In the genomic region with DNA sequence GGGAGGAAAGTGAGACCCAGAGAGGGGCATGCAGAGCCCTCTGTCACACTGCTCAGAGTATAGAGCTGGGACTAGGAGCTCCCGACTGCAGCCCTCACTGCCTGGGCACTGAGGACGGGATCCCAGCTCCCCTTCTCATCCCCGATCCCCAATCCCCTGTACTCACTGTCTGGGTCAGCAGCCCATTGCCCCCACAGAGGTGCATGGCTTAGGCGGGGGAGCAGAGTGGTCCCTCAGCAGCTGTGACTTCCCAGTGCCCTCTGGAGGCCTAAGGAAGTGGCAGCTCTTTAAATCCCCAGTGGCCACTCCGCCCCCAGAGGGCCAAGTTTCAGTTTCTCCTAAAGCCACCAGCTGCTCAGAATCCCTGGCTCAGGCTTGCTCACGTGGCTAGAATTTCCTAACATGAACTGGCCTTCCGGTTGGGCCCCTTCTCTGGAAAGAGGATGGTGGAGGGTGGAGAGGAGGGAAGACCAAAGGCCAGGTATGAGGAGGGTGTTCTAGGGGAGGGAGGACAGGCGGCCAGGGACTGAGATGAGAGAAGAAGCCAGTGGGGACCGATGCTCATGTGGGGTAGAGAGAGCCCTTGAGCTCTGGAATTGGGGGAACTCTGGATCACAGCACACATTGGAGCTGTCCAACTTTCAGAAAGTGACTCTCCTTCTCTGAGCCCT, we compare ENCODE assay signal across 8 cellular contexts. TPM values are rescaled to one million over a fixed set of nuclear protein-coding genes. Genes with fewer than 3 reads are reported as not detected.
DNase-seq lines count a peak whose midpoint lies in the region; ATAC-seq, FAIRE-seq and TF ChIP-seq lines count a peak whose summit lies in the region.

A gene with protein sequence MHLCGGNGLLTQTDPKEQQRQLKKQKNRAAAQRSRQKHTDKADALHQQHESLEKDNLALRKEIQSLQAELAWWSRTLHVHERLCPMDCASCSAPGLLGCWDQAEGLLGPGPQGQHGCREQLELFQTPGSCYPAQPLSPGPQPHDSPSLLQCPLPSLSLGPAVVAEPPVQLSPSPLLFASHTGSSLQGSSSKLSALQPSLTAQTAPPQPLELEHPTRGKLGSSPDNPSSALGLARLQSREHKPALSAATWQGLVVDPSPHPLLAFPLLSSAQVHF (minus strand): TSS at position 262 of the 671 bp plus-strand sequence. CDS start 57 bp downstream, at position 205.

- DNase-seq in AG08395 (ENCODE audit: low spot score) (peak; percentile 89), NCI-H510A treated with DMSO at 0.1 percent for 48 hours (lab: John Stamatoyannopoulos, UW) (peak; percentile 65), astrocyte (ENCODE audit: low read depth) (peak; percentile 44), hepatocyte (ENCODE audit: low spot score) (peak; percentile 87), prostate gland (ENCODE audit: low spot score) (peak; percentile 50)

- H3K4me3 ChIP-seq in astrocyte (ENCODE audit: insufficient read depth, low read depth, low read length) = no peak within 1 kb of the TSS
- H3K4me3 ChIP-seq in hepatocyte = no peak within 1 kb of the TSS
- H3K4me3 ChIP-seq in prostate gland = peak within 1 kb of the TSS; percentile 24 to 26

- peaks cover 7% of the 10 kb centered on the region for H3K4me1 ChIP-seq in astrocyte (ENCODE audit: insufficient read depth, low read length)
- H3K4me1 ChIP-seq in hepatocyte (ENCODE audit: insufficient read depth) = peaks cover 26% of the 10 kb centered on the region
- H3K4me1 ChIP-seq in prostate gland (replicated peaks) = no peaks in the 10 kb centered on the region

- WGBS in hepatocyte (ENCODE audit: low lambda C conversion rate, missing lambda C conversion rate) = 38% methylated on average over 9 of the region's 9 CpGs
- whole genome bisulfite sequencing in prostate gland = 20% methylated on average over 9 of the region's 9 CpGs

- no peak for ATAC-seq in HG03565 (IDR thresholded peaks at IDR 0.05; ENCODE audit: unreplicated experiment)
- ATAC-seq in HG02798 (IDR thresholded peaks at IDR 0.05; ENCODE audit: poor library complexity, unreplicated experiment) = no peak

- H3K27me3 ChIP-seq in astrocyte (ENCODE audit: insufficient read depth, low read length) (no peaks in the 10 kb centered on the region), hepatocyte (no peaks in the 10 kb centered on the region), prostate gland (replicated peaks; ENCODE audit: insufficient read depth) (no peaks in the 10 kb centered on the region)

- H3K79me2 ChIP-seq in astrocyte (ENCODE audit: insufficient read depth, low read length) (no peaks in the 10 kb centered on the region), hepatocyte (no peaks in the 10 kb centered on the region)

- peaks cover 9% of the 10 kb centered on the region for H3K27me3 Mint-ChIP-seq in astrocyte (ENCODE audit: low read depth, unreplicated experiment)

- H3K4me2 ChIP-seq in astrocyte (ENCODE audit: low read length) = peak within 1 kb of the TSS; percentile 72
- peak within 1 kb of the TSS; percentile 69 for H3K4me2 ChIP-seq in hepatocyte

- H3K27ac ChIP-seq in astrocyte (ENCODE audit: low read depth, low read length) (no peak within 1 kb of the TSS), hepatocyte (peak within 1 kb of the TSS; percentile 99), prostate gland (peak within 1 kb of the TSS; percentile 39 to 45)

- peak; percentile 28 for TF ChIP-seq POLR2A in GM19193 (IDR thresholded peaks at IDR 0.05; ENCODE audit: extremely low read depth, insufficient read depth, insufficient read length)
- TF ChIP-seq POLR2A in prostate gland (IDR thresholded peaks at IDR 0.05) = peak; percentile 33

- peak within 1 kb of the TSS; percentile 80 for H3K4me3 Mint-ChIP-seq in astrocyte (ENCODE audit: unreplicated experiment)

- H3K36me3 Mint-ChIP-seq in astrocyte (ENCODE audit: low read depth, unreplicated experiment) = no peaks in the 10 kb centered on the region

- intact Hi-C loops in prostate gland (cut with DNase I) = loop anchor here (5.0 kb wide), 1 partner anchor 150 kb away; no protein-coding TSS in a partner anchor

- H3K9me3 ChIP-seq in astrocyte (ENCODE audit: insufficient read depth, low read depth, low read length) = no peaks in the 10 kb centered on the region
- H3K9me3 ChIP-seq in hepatocyte (ENCODE audit: low read depth) = no peaks in the 10 kb centered on the region
- no peaks in the 10 kb centered on the region for H3K9me3 ChIP-seq in prostate gland

- H3K9me3 Mint-ChIP-seq in astrocyte (ENCODE audit: unreplicated experiment) = peaks cover 5% of the 10 kb centered on the region

- H4K20me1 ChIP-seq in astrocyte (ENCODE audit: insufficient read depth, low read length) (no peaks in the 10 kb centered on the region), hepatocyte (ENCODE audit: insufficient read depth, poor library complexity, severe bottlenecking) (no peaks in the 10 kb centered on the region)

- no peaks in the 10 kb centered on the region for H3K36me3 ChIP-seq in astrocyte (ENCODE audit: insufficient read depth, low read length)
- no peaks in the 10 kb centered on the region for H3K36me3 ChIP-seq in hepatocyte (replicated peaks; ENCODE audit: insufficient read depth, low read depth)
- H3K36me3 ChIP-seq in prostate gland = no peaks in the 10 kb centered on the region

- H2AFZ ChIP-seq in astrocyte (ENCODE audit: low read depth, low read length) (peak within 1 kb of the TSS; percentile 48), hepatocyte (no peak within 1 kb of the TSS)

- no peak for FAIRE-seq in astrocyte (lab: Jason Lieb, UNC)

- no peak within 1 kb of the TSS for H3K9ac ChIP-seq in astrocyte (ENCODE audit: low read length)

- no peaks in the 10 kb centered on the region for H3K9me2 ChIP-seq in hepatocyte (replicated peaks; ENCODE audit: insufficient read depth)

- TF ChIP-seq CTCF in astrocyte (IDR thresholded peaks at IDR 0.05; ENCODE audit: insufficient read depth, low read depth, low read length) = no peak
- peak; percentile 40 for TF ChIP-seq CTCF in hepatocyte (IDR thresholded peaks at IDR 0.05; ENCODE audit: poor library complexity)
- TF ChIP-seq CTCF in prostate gland (IDR thresholded peaks at IDR 0.05) = peak in 2 of 4 experiments; percentile 51 to 71

- peaks cover 9% of the 10 kb centered on the region for H3K4me1 Mint-ChIP-seq in astrocyte (ENCODE audit: low read depth, unreplicated experiment)

- H3K27ac Mint-ChIP-seq in astrocyte (ENCODE audit: unreplicated experiment) = peak within 1 kb of the TSS; percentile 29

RNA-seq across cellular contexts. Expression of the gene that starts here (rescaled TPM):
- total RNA-seq in astrocyte (4.5 and 5.0 TPM in 2 replicates), hepatocyte (0.68 and 1.9 TPM in 2 replicates), prostate gland (1 to 10 TPM; 1.5 TPM)
- 2.6 TPM in 1 of 2 replicates, not detected in the other for polyA plus RNA-seq in hepatocyte

Comparison
In these comparisons a context has a peak if more than half of its experiments do, and no peak if none do; other contexts are left out.
1. H3K4me3 ChIP-seq: peak in prostate gland (2 of 2); none in astrocyte (single experiment) and hepatocyte (single experiment).
2. Peak in every context shown above with its lines, with median percentiles within 50 percentile points of each other: DNase-seq.